In the genomic region with DNA sequence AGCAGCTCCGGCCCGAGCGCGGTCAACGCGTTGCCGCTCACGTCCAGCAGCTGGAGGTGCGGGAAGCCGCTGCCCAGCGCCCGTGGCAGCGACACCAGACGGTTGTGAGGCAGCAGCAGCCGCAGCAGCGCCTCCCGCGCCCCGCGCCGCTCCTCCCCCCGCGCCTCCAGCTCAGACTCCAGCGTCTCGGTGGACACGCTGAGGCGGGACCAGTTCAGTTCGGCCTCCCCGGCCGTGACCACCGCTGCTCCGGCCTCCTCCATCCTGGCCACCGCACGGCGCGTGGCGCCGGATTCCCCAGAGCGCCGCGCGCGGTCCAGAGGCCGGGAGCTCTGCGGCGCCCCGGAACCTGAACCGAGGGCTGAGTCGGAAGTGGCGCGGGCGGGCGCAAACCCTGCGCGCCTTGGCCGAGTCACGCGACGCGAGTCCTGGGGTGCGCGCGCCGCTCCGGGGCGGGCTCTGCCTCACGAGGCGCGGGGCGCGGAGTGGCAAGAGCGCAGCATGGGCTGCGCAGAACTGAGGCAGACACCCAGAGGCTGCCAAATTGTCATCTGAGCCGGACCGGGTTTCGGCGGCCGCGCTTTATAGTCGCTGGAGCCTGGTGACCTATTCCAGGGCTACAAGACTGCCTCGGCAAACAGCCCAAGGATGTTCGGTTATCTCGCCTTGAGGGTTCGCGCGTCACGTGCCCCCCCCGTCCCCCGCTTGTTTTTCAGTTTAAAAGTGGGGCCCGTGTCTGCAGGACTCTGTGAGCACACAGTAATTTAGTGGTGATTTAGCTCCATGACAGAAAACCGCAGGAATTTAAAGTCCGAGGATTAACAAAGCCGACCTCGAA, we compare ENCODE assay signal across 1 cellular context.
TF ChIP-seq lines count a peak whose summit lies in the region.

A gene (minus strand): TSS at position 374 of the 838 bp plus-strand sequence. CDS start 111 bp downstream, at position 263.

TF ChIP-seq in SK-N-SH, 30 proteins besides CTCF, POLR2A, EP300 and RAD21 (continued from another document):
- TF ChIP-seq, protein P1, sequence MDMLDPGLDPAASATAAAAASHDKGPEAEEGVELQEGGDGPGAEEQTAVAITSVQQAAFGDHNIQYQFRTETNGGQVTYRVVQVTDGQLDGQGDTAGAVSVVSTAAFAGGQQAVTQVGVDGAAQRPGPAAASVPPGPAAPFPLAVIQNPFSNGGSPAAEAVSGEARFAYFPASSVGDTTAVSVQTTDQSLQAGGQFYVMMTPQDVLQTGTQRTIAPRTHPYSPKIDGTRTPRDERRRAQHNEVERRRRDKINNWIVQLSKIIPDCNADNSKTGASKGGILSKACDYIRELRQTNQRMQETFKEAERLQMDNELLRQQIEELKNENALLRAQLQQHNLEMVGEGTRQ (IDR thresholded peaks at IDR 0.05; ENCODE audit: borderline replicate concordance, low read depth, low read length) = 0 out of 2 replicates have a peak, but pooled peaks have one; percentile 9
- TF ChIP-seq FOXJ3 (CRISPR knock-in tag; IDR thresholded peaks at IDR 0.05) (no peak), YY1 (IDR thresholded peaks at IDR 0.05; ENCODE audit: low read depth) (no peak), RCOR1 (IDR thresholded peaks at IDR 0.05; ENCODE audit: low read length) (no peak), MXI1 (IDR thresholded peaks at IDR 0.05; ENCODE audit: low read depth, low read length) (peak; percentile 91), TAF1 (IDR thresholded peaks at IDR 0.05; ENCODE audit: borderline replicate concordance, low read depth, low read length) (peak; percentile 64), RXRA (IDR thresholded peaks at IDR 0.05; ENCODE audit: borderline replicate concordance, low read depth) (no peak)
- TF ChIP-seq, protein P2, sequence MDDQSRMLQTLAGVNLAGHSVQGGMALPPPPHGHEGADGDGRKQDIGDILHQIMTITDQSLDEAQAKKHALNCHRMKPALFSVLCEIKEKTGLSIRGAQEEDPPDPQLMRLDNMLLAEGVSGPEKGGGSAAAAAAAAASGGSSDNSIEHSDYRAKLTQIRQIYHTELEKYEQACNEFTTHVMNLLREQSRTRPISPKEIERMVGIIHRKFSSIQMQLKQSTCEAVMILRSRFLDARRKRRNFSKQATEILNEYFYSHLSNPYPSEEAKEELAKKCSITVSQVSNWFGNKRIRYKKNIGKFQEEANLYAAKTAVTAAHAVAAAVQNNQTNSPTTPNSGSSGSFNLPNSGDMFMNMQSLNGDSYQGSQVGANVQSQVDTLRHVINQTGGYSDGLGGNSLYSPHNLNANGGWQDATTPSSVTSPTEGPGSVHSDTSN (IDR thresholded peaks at IDR 0.05) = no peak; the same call in 1 of the 2 replicates
- TF ChIP-seq, protein P3, sequence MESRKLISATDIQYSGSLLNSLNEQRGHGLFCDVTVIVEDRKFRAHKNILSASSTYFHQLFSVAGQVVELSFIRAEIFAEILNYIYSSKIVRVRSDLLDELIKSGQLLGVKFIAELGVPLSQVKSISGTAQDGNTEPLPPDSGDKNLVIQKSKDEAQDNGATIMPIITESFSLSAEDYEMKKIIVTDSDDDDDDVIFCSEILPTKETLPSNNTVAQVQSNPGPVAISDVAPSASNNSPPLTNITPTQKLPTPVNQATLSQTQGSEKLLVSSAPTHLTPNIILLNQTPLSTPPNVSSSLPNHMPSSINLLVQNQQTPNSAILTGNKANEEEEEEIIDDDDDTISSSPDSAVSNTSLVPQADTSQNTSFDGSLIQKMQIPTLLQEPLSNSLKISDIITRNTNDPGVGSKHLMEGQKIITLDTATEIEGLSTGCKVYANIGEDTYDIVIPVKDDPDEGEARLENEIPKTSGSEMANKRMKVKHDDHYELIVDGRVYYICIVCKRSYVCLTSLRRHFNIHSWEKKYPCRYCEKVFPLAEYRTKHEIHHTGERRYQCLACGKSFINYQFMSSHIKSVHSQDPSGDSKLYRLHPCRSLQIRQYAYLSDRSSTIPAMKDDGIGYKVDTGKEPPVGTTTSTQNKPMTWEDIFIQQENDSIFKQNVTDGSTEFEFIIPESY (IDR thresholded peaks at IDR 0.05; ENCODE audit: borderline replicate concordance, low read depth) = 0 out of 2 replicates have a peak, but pooled peaks have one; percentile 57
- TF ChIP-seq, protein P4, sequence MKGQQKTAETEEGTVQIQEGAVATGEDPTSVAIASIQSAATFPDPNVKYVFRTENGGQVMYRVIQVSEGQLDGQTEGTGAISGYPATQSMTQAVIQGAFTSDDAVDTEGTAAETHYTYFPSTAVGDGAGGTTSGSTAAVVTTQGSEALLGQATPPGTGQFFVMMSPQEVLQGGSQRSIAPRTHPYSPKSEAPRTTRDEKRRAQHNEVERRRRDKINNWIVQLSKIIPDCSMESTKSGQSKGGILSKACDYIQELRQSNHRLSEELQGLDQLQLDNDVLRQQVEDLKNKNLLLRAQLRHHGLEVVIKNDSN (IDR thresholded peaks at IDR 0.05; ENCODE audit: borderline replicate concordance, low read depth) = peak; percentile 84
- TF ChIP-seq, protein P5, sequence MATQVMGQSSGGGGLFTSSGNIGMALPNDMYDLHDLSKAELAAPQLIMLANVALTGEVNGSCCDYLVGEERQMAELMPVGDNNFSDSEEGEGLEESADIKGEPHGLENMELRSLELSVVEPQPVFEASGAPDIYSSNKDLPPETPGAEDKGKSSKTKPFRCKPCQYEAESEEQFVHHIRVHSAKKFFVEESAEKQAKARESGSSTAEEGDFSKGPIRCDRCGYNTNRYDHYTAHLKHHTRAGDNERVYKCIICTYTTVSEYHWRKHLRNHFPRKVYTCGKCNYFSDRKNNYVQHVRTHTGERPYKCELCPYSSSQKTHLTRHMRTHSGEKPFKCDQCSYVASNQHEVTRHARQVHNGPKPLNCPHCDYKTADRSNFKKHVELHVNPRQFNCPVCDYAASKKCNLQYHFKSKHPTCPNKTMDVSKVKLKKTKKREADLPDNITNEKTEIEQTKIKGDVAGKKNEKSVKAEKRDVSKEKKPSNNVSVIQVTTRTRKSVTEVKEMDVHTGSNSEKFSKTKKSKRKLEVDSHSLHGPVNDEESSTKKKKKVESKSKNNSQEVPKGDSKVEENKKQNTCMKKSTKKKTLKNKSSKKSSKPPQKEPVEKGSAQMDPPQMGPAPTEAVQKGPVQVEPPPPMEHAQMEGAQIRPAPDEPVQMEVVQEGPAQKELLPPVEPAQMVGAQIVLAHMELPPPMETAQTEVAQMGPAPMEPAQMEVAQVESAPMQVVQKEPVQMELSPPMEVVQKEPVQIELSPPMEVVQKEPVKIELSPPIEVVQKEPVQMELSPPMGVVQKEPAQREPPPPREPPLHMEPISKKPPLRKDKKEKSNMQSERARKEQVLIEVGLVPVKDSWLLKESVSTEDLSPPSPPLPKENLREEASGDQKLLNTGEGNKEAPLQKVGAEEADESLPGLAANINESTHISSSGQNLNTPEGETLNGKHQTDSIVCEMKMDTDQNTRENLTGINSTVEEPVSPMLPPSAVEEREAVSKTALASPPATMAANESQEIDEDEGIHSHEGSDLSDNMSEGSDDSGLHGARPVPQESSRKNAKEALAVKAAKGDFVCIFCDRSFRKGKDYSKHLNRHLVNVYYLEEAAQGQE (IDR thresholded peaks at IDR 0.05; ENCODE audit: low read depth, low read length) = no peak
TF ChIP-seq in SK-N-SH: peak in this region for 13.
